11 cellular contexts compared by ENCODE assay signal in genomic region chr6:167799033-167799933, GRCh38. TPM values are rescaled to one million over a fixed set of nuclear protein-coding genes. Genes with fewer than 3 reads are reported as not detected.
A peak's percentile ranks its signal among the peaks of the same experiment; 100 is the strongest.
DNase-seq lines count a peak whose midpoint lies in the region; ATAC-seq, FAIRE-seq and TF ChIP-seq lines count a peak whose summit lies in the region.
"Had no signal": no experiment of that assay in that cellular context is flagged by ENCODE, and none has a peak within 500 bp of the region (broad histone marks: within the 10 kb centered on the region; RNA-seq: fewer than 3 reads in every experiment).

No MANE protein-coding gene starts in this region.

- ATAC-seq in Right ventricle myocardium inferior (peak; percentile 31), K562 (peak; percentile 55), T-helper 17 cell (no peak), HG03095 (IDR thresholded peaks at IDR 0.05; ENCODE audit: unreplicated experiment) (no peak)
- ATAC-seq: activated CD8-positive, alpha-beta T cell treated with anti-CD3 and anti-CD28 coated beads, Interleukin-2, amount 10 ng/mL, durations not matched to agents 7 days and 5 days had no signal

- H3K4me1 Mint-ChIP-seq in T-helper 17 cell: peaks cover 14% of the 10 kb centered on the region

- WGBS in K562 (ENCODE audit: insufficient coverage, low coverage, missing lambda C conversion rate): 35% methylated on average over 27 of the region's 27 CpGs
- 81 to 86% methylated on average over 27 of the region's 27 CpGs for WGBS in testis, 2 donors

- no peak overlapping the region for H3K4me3 Mint-ChIP-seq in T-helper 17 cell
- H3K4me3 Mint-ChIP-seq: activated CD8-positive, alpha-beta T cell treated with anti-CD3 and anti-CD28 coated beads, Interleukin-2, amount 10 ng/mL, durations not matched to agents 7 days and 5 days had no signal

- no peak for TF ChIP-seq POLR2A in K562 (conservative IDR thresholded peaks at IDR 0.05)
- TF ChIP-seq POLR2A in testis (IDR thresholded peaks at IDR 0.05): no peak

- H2AFZ ChIP-seq in K562 (ENCODE audit: low read depth, low read length): no peak overlapping the region

- H3K27ac Mint-ChIP-seq in T-helper 17 cell: no peak overlapping the region
- H3K27ac Mint-ChIP-seq: activated CD8-positive, alpha-beta T cell treated with anti-CD3 and anti-CD28 coated beads, Interleukin-2, amount 10 ng/mL, durations not matched to agents 7 days and 5 days had no signal

- no peak overlapping the region for H3K4me3 ChIP-seq in right atrium auricular region
- H3K4me3 ChIP-seq in K562: no peak overlapping the region
- no peak overlapping the region for H3K4me3 ChIP-seq in testis
- H3K4me3 ChIP-seq: SK-N-MC had no signal

- in situ Hi-C loops in K562 (cut with MboI): no loop called here

- TF ChIP-seq CTCF in right atrium auricular region (IDR thresholded peaks at IDR 0.05): no peak
- TF ChIP-seq CTCF in K562 (IDR thresholded peaks at IDR 0.05 in 2 of 3, conservative IDR thresholded peaks at IDR 0.05 in 1 of 3; ENCODE audit: insufficient read depth in 2 of 3, low read depth in 1 of 3, low read length in 3 of 3): no peak
- TF ChIP-seq CTCF in testis (IDR thresholded peaks at IDR 0.05): no peak

- H4K20me1 ChIP-seq in K562 (replicated peaks; ENCODE audit: control insufficient read depth, insufficient read depth, low read length): no peaks in the 10 kb centered on the region; the same call in 1 of the 2 replicates

- peaks cover 84% of the 10 kb centered on the region for H3K27me3 Mint-ChIP-seq in T-helper 17 cell

- intact Hi-C loops in Right ventricle myocardium inferior (cut with DNase I): no loop called here
- intact Hi-C loops in K562 (cut with micrococcal nuclease): no loop called here
- intact Hi-C loops in testis (cut with DNase I; ENCODE audit: low total_unique reads): no loop called here

- H3K27me3 ChIP-seq in right atrium auricular region (no peaks in the 10 kb centered on the region), K562 (ENCODE audit: control insufficient read depth in 2 of 2, insufficient read depth in 2 of 2, low read length in 2 of 2) (peaks cover 65 to 87% of the 10 kb centered on the region in 2 experiments), testis (no peaks in the 10 kb centered on the region)

- no peaks in the 10 kb centered on the region for H3K9me3 ChIP-seq in right atrium auricular region
- no peaks in the 10 kb centered on the region for H3K9me3 ChIP-seq in K562 (replicated peaks; ENCODE audit: control insufficient read depth, insufficient read depth, low read depth, low read length)
- no peaks in the 10 kb centered on the region for H3K9me3 ChIP-seq in testis
- no peaks in the 10 kb centered on the region for H3K9me3 ChIP-seq in T-helper 17 cell (ENCODE audit: control insufficient read depth, low read length, poor library complexity, severe bottlenecking)

- no peaks in the 10 kb centered on the region for H3K79me2 ChIP-seq in K562 (ENCODE audit: control insufficient read depth, insufficient read depth, low read length)

- peaks cover 17% of the 10 kb centered on the region for H3K36me3 Mint-ChIP-seq in T-helper 17 cell (ENCODE audit: low read depth)

- 0 out of 4 replicates have a peak, but pooled peaks of 1 of the 2 experiments have one; percentile 5 for TF ChIP-seq RAD21 in K562 (CRISPR knock-in tag; conservative IDR thresholded peaks at IDR 0.05 in 1 of 2, IDR thresholded peaks at IDR 0.05 in 1 of 2)

- H3K27ac ChIP-seq in right atrium auricular region: no peak overlapping the region
- H3K27ac ChIP-seq in K562 (ENCODE audit: extremely low read depth, low read depth, low read length): no peak overlapping the region
- no peak overlapping the region for H3K27ac ChIP-seq in testis
- H3K27ac ChIP-seq: SK-N-MC had no signal

- DNase-seq in Right ventricle myocardium inferior (ENCODE audit: missing footprints) (no peak), right atrium auricular region (ENCODE audit: low spot score) (no peak), K562 (ENCODE audit: extremely low read depth in 1 of 4, low spot score in 3 of 4) (no peak), iPS-NIHi7 (ENCODE audit: extremely low spot score) (peak; percentile 10), testis (peak; percentile 12), T-helper 17 cell (no peak)
- DNase-seq in activated T-cell treated with anti-CD3 and anti-CD28 coated beads, Interleukin-2, amount 50 U/mL, for 1 hour: no peak
- DNase-seq: activated CD8-positive, alpha-beta T cell treated with anti-CD3 and anti-CD28 coated beads, Interleukin-2, amount 10 ng/mL, durations not matched to agents 7 days and 5 days; NCI-H146 had no signal

- POLR2A ChIA-PET in K562 (lab: Yijun Ruan, JAX): interaction anchor here (0.8 kb wide), 1 partner anchor 67 kb away, joined by 3 read pairs; no protein-coding TSS in a partner anchor

- BruUV-seq in K562 (replicated peaks; lab: Mats Ljungman, UMichigan): no TSS peak

- H3K9ac ChIP-seq in K562 (ENCODE audit: insufficient read depth in 1 of 2, low read depth in 2 of 2, low read length in 2 of 2): peak overlapping the region in 1 of 2 experiments; percentile 15; a peak in 1 of 4 replicates

- H3K9me1 ChIP-seq in K562 (ENCODE audit: control insufficient read depth, insufficient read depth, low read length): no peaks in the 10 kb centered on the region

- CTCF ChIA-PET in K562 (lab: Yijun Ruan, JAX; ENCODE audit: low intra/inter-chr PET ratio): no interaction called here

- H3K4me2 ChIP-seq in K562 (ENCODE audit: insufficient read depth, low read length): no peak overlapping the region

- TF ChIP-seq EP300 in K562 (IDR thresholded peaks at IDR 0.05; ENCODE audit: low read length): no peak

- no peak for FAIRE-seq in K562 (lab: Jason Lieb, UNC)

- H3K4me1 ChIP-seq in right atrium auricular region: peaks cover 0 to 24% of the 10 kb centered on the region in 2 donors
- peaks cover 0 to 28% of the 10 kb centered on the region in 2 experiments; a peak in 3 of 5 replicates for H3K4me1 ChIP-seq in K562 (replicated peaks in 1 of 2; ENCODE audit: control insufficient read depth in 2 of 2, insufficient read depth in 2 of 2, low read length in 2 of 2)
- H3K4me1 ChIP-seq in testis: peaks cover 4% of the 10 kb centered on the region

- H3K36me3 ChIP-seq in right atrium auricular region (no peaks in the 10 kb centered on the region), K562 (ENCODE audit: control insufficient read depth, insufficient read depth, low read length) (no peaks in the 10 kb centered on the region), testis (ENCODE audit: low read depth, missing control alignments) (no peaks in the 10 kb centered on the region)

TF ChIP-seq in K562, 482 proteins besides CTCF, POLR2A, EP300 and RAD21 (continues in another document):
- TF ChIP-seq ATF7 (IDR thresholded peaks at IDR 0.05): peak; percentile 60; the same call in 1 of the 2 replicates
- TF ChIP-seq NUFIP1 (IDR thresholded peaks at IDR 0.05; ENCODE audit: partially characterized antibody): no peak
- no peak for TF ChIP-seq RBM34 (IDR thresholded peaks at IDR 0.05; ENCODE audit: borderline replicate concordance, insufficient read depth, low read length)
- no peak for TF ChIP-seq ILK (tag; IDR thresholded peaks at IDR 0.05; ENCODE audit: borderline replicate concordance, low read depth)
- no peak for TF ChIP-seq ARID3A (IDR thresholded peaks at IDR 0.05; ENCODE audit: borderline replicate concordance, low read depth, low read length)
- no peak for TF ChIP-seq ZNF232 (CRISPR knock-in tag; IDR thresholded peaks at IDR 0.05)
- peak; percentile 59 for TF ChIP-seq ATF3 (IDR thresholded peaks at IDR 0.05)
- TF ChIP-seq ATF3 (CRISPR knock-in tag; conservative IDR thresholded peaks at IDR 0.05): no peak
- TF ChIP-seq MAFK (IDR thresholded peaks at IDR 0.05; ENCODE audit: low read length): no peak

RNA-seq across cellular contexts. Expression of gene AFDN, which starts 27.4 kb away (rescaled TPM):
- total RNA-seq in Right ventricle myocardium inferior (58.5 TPM), right atrium auricular region (10 to 100 TPM; 51.6 to 51.8 TPM), K562 (2014; rRNA removed) (91.9 and 117 TPM in 2 replicates), K562 (2014; rRNA removed; fragmentation: Illumina TruSeq; extraction: Trizol) (114 and 135 TPM in 2 replicates), K562 (2015; rRNA removed; fragmentation: Illumina TruSeq; extraction: Trizol) (111 and 112 TPM in 2 replicates), K562 (2021) (106 and 129 TPM in 2 replicates), testis (100 to 1,000 TPM; 291 to 333 TPM), T-helper 17 cell (10 to 100 TPM; 56.5 to 83.9 TPM)
- 294 and 779 TPM in 2 replicates for total RNA-seq in K562 (2011; cell fraction: chromatin; rRNA removed; ENCODE audit: low replicate concordance)
- 128 and 193 TPM in 2 replicates for total RNA-seq in K562 (2011; cell fraction: nucleolus; rRNA removed)
- total RNA-seq in K562 (2011; cell fraction: nucleoplasm; rRNA removed): 330 and 387 TPM in 2 replicates
- polyA plus RNA-seq in K562 (2011; rRNA removed) (95.7 and 96.7 TPM in 2 replicates), K562 (2014; fragmentation: Illumina TruSeq; extraction: Trizol) (95.0 and 105 TPM in 2 replicates), K562 (2014; fragmentation: Nextera tagmentation; extraction: Ambion mirVana) (1 to 10 TPM; 7.2 to 9.7 TPM), K562 (2014; rRNA removed) (78.9 and 96.4 TPM in 2 replicates), testis (ENCODE audit: insufficient read depth, low read depth, low replicate concordance) (87.6 TPM)
- polyA plus RNA-seq in K562 (2011; cell fraction: cytosol; rRNA removed): 29.3 and 38.3 TPM in 2 replicates
- 374 and 388 TPM in 2 replicates for polyA plus RNA-seq in K562 (2011; cell fraction: nucleus; rRNA removed)
- 62.0 and 64.2 TPM in 2 replicates for polyA plus RNA-seq in K562 (2012)
- 183 and 194 TPM in 2 replicates for polyA minus RNA-seq in K562 (2011; rRNA and poly(A)+ RNA removed)
- 78.4 and 100 TPM in 2 replicates for polyA minus RNA-seq in K562 (2011; cell fraction: cytosol; rRNA and poly(A)+ RNA removed)
- polyA minus RNA-seq in K562 (2011; cell fraction: nucleus; rRNA and poly(A)+ RNA removed): 234 and 345 TPM in 2 replicates

Comparison
In these comparisons a context has a peak if more than half of its experiments do, and no peak if none do; other contexts are left out.
1. ATAC-seq: peak in Right ventricle myocardium inferior (single experiment) and K562 (single experiment); none in T-helper 17 cell (single experiment) and HG03095 (single experiment).
2. DNase-seq: peak in iPS-NIHi7 (single experiment) and testis (single experiment); none in Right ventricle myocardium inferior (single experiment), right atrium auricular region (single experiment), K562 (0 of 4), activated T-cell treated with anti-CD3 and anti-CD28 coated beads, Interleukin-2, amount 50 U/mL, for 1 hour (single experiment) and T-helper 17 cell (0 of 3).